In genomic region chr6:27135087-27135657, GRCh38 we compare ENCODE assay signal across 15 cellular contexts.
A peak's percentile ranks its signal among the peaks of the same experiment; 100 is the strongest.
DNase-seq lines count a peak whose midpoint lies in the region; ATAC-seq and TF ChIP-seq lines count a peak whose summit lies in the region.
"Had no signal": no experiment of that assay in that cellular context is flagged by ENCODE, and none has a peak within 500 bp of the region (broad histone marks: within the 10 kb centered on the region; RNA-seq: fewer than 3 reads in every experiment).

No MANE protein-coding gene starts in this region.

- no peak overlapping the region for H3K9ac ChIP-seq in SK-N-SH

- H3K9me2 ChIP-seq in SK-N-SH (no peaks in the 10 kb centered on the region), GM23338 (ENCODE audit: insufficient read depth) (no peaks in the 10 kb centered on the region)

- H2AFZ ChIP-seq in SK-N-SH (ENCODE audit: low read depth), result no peak overlapping the region
- H2AFZ ChIP-seq in GM23338, result no peak overlapping the region

- WGBS in SK-N-SH (ENCODE audit: low lambda C conversion rate), result 94% methylated on average over 3 of the region's 3 CpGs

- no peak for TF ChIP-seq EP300 in SK-N-SH (IDR thresholded peaks at IDR 0.05; ENCODE audit: borderline replicate concordance in 1 of 2, low read depth in 1 of 2, low read length in 1 of 2)

- peaks cover 7% of the 10 kb centered on the region; the same call in 1 of the 2 replicates for H3K79me2 ChIP-seq in SK-N-SH (ENCODE audit: insufficient read depth)
- H3K79me2 ChIP-seq in GM23338 (replicated peaks; ENCODE audit: insufficient read depth), result peaks cover 20% of the 10 kb centered on the region

- peak overlapping the region; percentile 91 to 96; a peak in 3 of 4 replicates for H3K27ac ChIP-seq in SK-N-SH (ENCODE audit: low read depth in 2 of 2, low read length in 1 of 2)
- H3K27ac ChIP-seq in GM23338 (ENCODE audit: low read depth), result 0 out of 2 replicates have a peak overlapping the region, but pooled peaks have one; percentile 20
- peak overlapping the region; percentile 99 for H3K27ac ChIP-seq in RWPE1
- H3K27ac ChIP-seq: right atrium auricular region had no signal

- H3K9me3 ChIP-seq in SK-N-SH, result no peaks in the 10 kb centered on the region
- H3K9me3 ChIP-seq: MG63, right atrium auricular region had no signal

- H3K27ac Mint-ChIP-seq in GM23338 (peak overlapping the region; percentile 64), natural killer cell (no peak overlapping the region)

- H3K36me3 Mint-ChIP-seq in GM23338 (ENCODE audit: low read depth) (peaks cover 10% of the 10 kb centered on the region; the same call in 2 of the 3 replicates), natural killer cell (no peaks in the 10 kb centered on the region)

- H4K20me1 ChIP-seq in SK-N-SH (ENCODE audit: insufficient read depth), result no peaks in the 10 kb centered on the region
- no peaks in the 10 kb centered on the region for H4K20me1 ChIP-seq in GM23338 (replicated peaks; ENCODE audit: insufficient read depth)

- peaks cover 2% of the 10 kb centered on the region; the same call in 2 of the 3 replicates for H3K9me3 Mint-ChIP-seq in GM23338
- H3K9me3 Mint-ChIP-seq in natural killer cell, result no peaks in the 10 kb centered on the region

- H3F3A ChIP-seq in SK-N-SH (replicated peaks; ENCODE audit: insufficient read depth), result peaks cover 43% of the 10 kb centered on the region
- no peaks in the 10 kb centered on the region for H3F3A ChIP-seq in GM23338 (replicated peaks; ENCODE audit: low read depth)

- intact Hi-C loops in natural killer cell (cut with micrococcal nuclease), result no loop called here

- DNase-seq in SK-N-SH, result no peak
- no peak for DNase-seq in GM23338 (ENCODE audit: low spot score)
- no peak for DNase-seq in RWPE1 (ENCODE audit: low spot score)
- DNase-seq in natural killer cell, result no peak
- no peak for DNase-seq in MV-4-11 (lab: John Stamatoyannopoulos, UW)
- no peak for DNase-seq in hippocampal formation (lab: John Stamatoyannopoulos, UW)
- DNase-seq: ACHN, amniotic stem cell, foreskin melanocyte, GDM1, MG63, NCI-H2107 had no signal

- H3K27me3 ChIP-seq in SK-N-SH (ENCODE audit: insufficient read depth), result no peaks in the 10 kb centered on the region
- no peaks in the 10 kb centered on the region for H3K27me3 ChIP-seq in GM23338 (ENCODE audit: insufficient read depth)
- H3K27me3 ChIP-seq: MG63, right atrium auricular region had no signal

- H3K4me2 ChIP-seq in SK-N-SH (no peak overlapping the region), GM23338 (0 out of 2 replicates have a peak overlapping the region, but pooled peaks have one; percentile 11)

- H3K27me3 Mint-ChIP-seq in GM23338 (ENCODE audit: insufficient read depth, low read depth, poor library complexity) (peaks cover 17% of the 10 kb centered on the region), natural killer cell (ENCODE audit: low read depth in 2 of 2) (no peaks in the 10 kb centered on the region)

- ATAC-seq in SK-N-SH treated with all-trans-retinoic acid at 6 μM for 48 hours (no peak), GM23338 (no peak), natural killer cell (no peak), HG03108 (IDR thresholded peaks at IDR 0.05; ENCODE audit: unreplicated experiment) (no peak)

- H3K36me3 ChIP-seq in SK-N-SH (replicated peaks in 1 of 2; ENCODE audit: control insufficient read depth in 1 of 2, insufficient read depth in 2 of 2, low read length in 1 of 2), result peaks cover 10 to 22% of the 10 kb centered on the region in 2 experiments
- no peaks in the 10 kb centered on the region for H3K36me3 ChIP-seq in GM23338 (ENCODE audit: insufficient read depth)
- H3K36me3 ChIP-seq: MG63, right atrium auricular region had no signal

- POLR2A ChIA-PET in SK-N-SH (lab: Yijun Ruan, JAX), result interaction anchor here (2.7 to 7.3 kb wide), 4 partner anchors 10 to 1103 kb away, joined by 8 to 158 read pairs (median 16); a partner anchor contains a TSS
- POLR2A ChIA-PET in RWPE1 (lab: Yijun Ruan, JAX; ENCODE audit: low non-redundant PET), result interaction anchor here (0.6 kb wide), 1 partner anchor 554 kb away, joined by 3 read pairs; no protein-coding TSS in a partner anchor

- peak overlapping the region; percentile 30; the same call in 1 of the 3 replicates for H3K4me3 Mint-ChIP-seq in GM23338
- H3K4me3 Mint-ChIP-seq in natural killer cell, result peak overlapping the region; percentile 37

- H3K4me1 ChIP-seq in SK-N-SH (ENCODE audit: control insufficient read depth in 1 of 2, insufficient read depth in 2 of 2, low read depth in 1 of 2, low read length in 1 of 2), result peaks cover 9 to 11% of the 10 kb centered on the region in 2 experiments; a peak in 3 of 4 replicates
- peaks cover 36% of the 10 kb centered on the region for H3K4me1 ChIP-seq in GM23338 (ENCODE audit: insufficient read depth)

- H3K4me3 ChIP-seq in SK-N-SH (ENCODE audit: low read depth in 2 of 2, low read length in 1 of 2) (no peak overlapping the region), GM23338 (no peak overlapping the region)
- H3K4me3 ChIP-seq: MG63, right atrium auricular region had no signal

- CTCF ChIA-PET in SK-N-SH (lab: Yijun Ruan, JAX), result no interaction called here
- CTCF ChIA-PET in RWPE1 (lab: Yijun Ruan, JAX), result interaction anchor here (0.7 kb wide), 1 partner anchor 17 kb away, joined by 3 read pairs; no protein-coding TSS in a partner anchor

- H3K4me1 Mint-ChIP-seq in GM23338, result peaks cover 50% of the 10 kb centered on the region
- H3K4me1 Mint-ChIP-seq in natural killer cell, result peaks cover 28 to 29% of the 10 kb centered on the region in 2 donors

- TF ChIP-seq CTCF in SK-N-SH (IDR thresholded peaks at IDR 0.05) (no peak), GM23338 (conservative IDR thresholded peaks at IDR 0.05; ENCODE audit: low read depth in 2 of 2) (no peak), RWPE1 (conservative IDR thresholded peaks at IDR 0.05; ENCODE audit: low read depth) (no peak), natural killer cell (IDR thresholded peaks at IDR 0.05) (no peak)

- no peak for TF ChIP-seq RAD21 in SK-N-SH (IDR thresholded peaks at IDR 0.05; ENCODE audit: low read length)

TF ChIP-seq in SK-N-SH, 30 proteins besides CTCF, POLR2A, EP300 and RAD21 (continues in another document):
- no peak for TF ChIP-seq USF2 (IDR thresholded peaks at IDR 0.05; ENCODE audit: borderline replicate concordance, low read depth, low read length)
- TF ChIP-seq ELF1 (IDR thresholded peaks at IDR 0.05), result no peak
- TF ChIP-seq USF1 (IDR thresholded peaks at IDR 0.05; ENCODE audit: borderline replicate concordance, low read depth), result no peak
- TF ChIP-seq RXRA (IDR thresholded peaks at IDR 0.05; ENCODE audit: borderline replicate concordance, low read depth), result no peak

TF ChIP-seq in SK-N-SH treated with all-trans-retinoic acid at 6 μM for 48 hours, 23 proteins besides CTCF, POLR2A, EP300 and RAD21 (continues in another document):
- no peak for TF ChIP-seq ZNF8 (CRISPR knock-in tag; IDR thresholded peaks at IDR 0.05)
- TF ChIP-seq ZNF70 (CRISPR knock-in tag; IDR thresholded peaks at IDR 0.05), result no peak
- no peak for TF ChIP-seq OSR1 (CRISPR knock-in tag; IDR thresholded peaks at IDR 0.05)
- no peak for TF ChIP-seq ARNTL (CRISPR knock-in tag; IDR thresholded peaks at IDR 0.05; ENCODE audit: borderline replicate concordance, low read depth)
- TF ChIP-seq SNAI2 (CRISPR knock-in tag; IDR thresholded peaks at IDR 0.05), result no peak
- no peak for TF ChIP-seq CREB5 (CRISPR knock-in tag; IDR thresholded peaks at IDR 0.05; ENCODE audit: low read depth)

TF ChIP-seq in GM23338, 12 proteins besides CTCF, POLR2A, EP300 and RAD21 (continues in another document):
- no peak for TF ChIP-seq POLR2AphosphoS5 (IDR thresholded peaks at IDR 0.05; ENCODE audit: low read depth)
- no peak for TF ChIP-seq CREB1 (CRISPR knock-in tag; IDR thresholded peaks at IDR 0.05; ENCODE audit: low read depth)
- TF ChIP-seq ZNF114 (CRISPR knock-in tag; IDR thresholded peaks at IDR 0.05), result no peak
- no peak for TF ChIP-seq EZH2 (IDR thresholded peaks at IDR 0.05; ENCODE audit: low read depth, unreplicated experiment)
- no peak for TF ChIP-seq REST (IDR thresholded peaks at IDR 0.05; ENCODE audit: unreplicated experiment)
- TF ChIP-seq EZH2phosphoT487 (IDR thresholded peaks at IDR 0.05; ENCODE audit: unreplicated experiment), result no peak
- no peak for TF ChIP-seq STAT1 (IDR thresholded peaks at IDR 0.05; ENCODE audit: unreplicated experiment)
- TF ChIP-seq JUNB (IDR thresholded peaks at IDR 0.05; ENCODE audit: unreplicated experiment), result no peak
- TF ChIP-seq NANOG (IDR thresholded peaks at IDR 0.05; ENCODE audit: borderline replicate concordance), result no peak
- no peak for TF ChIP-seq ETS1 (IDR thresholded peaks at IDR 0.05)

Comparison
In these comparisons a context has a peak if more than half of its experiments do, and no peak if none do; other contexts are left out.
1. H3K27ac ChIP-seq: peak in every context shown above with its lines; median percentile 99 in RWPE1; 94 in SK-N-SH; 20 in GM23338.